ENCODE assay signal across 13 cellular contexts in genomic region chr3:197798863-197799262, GRCh38. TPM values are rescaled to one million over a fixed set of nuclear protein-coding genes. Genes with fewer than 3 reads are reported as not detected.
A peak's percentile ranks its signal among the peaks of the same experiment; 100 is the strongest.
DNase-seq lines count a peak whose midpoint lies in the region; ATAC-seq, FAIRE-seq and TF ChIP-seq lines count a peak whose summit lies in the region.
"Had no signal": no experiment of that assay in that cellular context is flagged by ENCODE, and none has a peak within 500 bp of the region (broad histone marks: within the 10 kb centered on the region; RNA-seq: fewer than 3 reads in every experiment).

No MANE protein-coding gene starts in this region.

- no peak for DNase-seq in GM12892 (ENCODE audit: insufficient read length)
- DNase-seq in chondrocyte (ENCODE audit: low spot score) = no peak
- no peak for DNase-seq in activated T-helper 2 cell treated with anti-CD3 and anti-CD28 coated beads, Interferon-gamma antibody, Interleukin-2, Interleukin-4, amounts not matched to agents 10 μg/mL and 5 μg/mL and 100 μg/mL, durations not matched to agents 14 hours and 24 hours and 36 hours (ENCODE audit: low spot score)
- DNase-seq in NCI-H1436 (lab: John Stamatoyannopoulos, UW) = no peak
- DNase-seq in SW 1271 (lab: John Stamatoyannopoulos, UW) = no peak
- DNase-seq in NOMO-1 (lab: John Stamatoyannopoulos, UW; ENCODE audit: unreplicated experiment in 2 of 2) = no peak
- DNase-seq: Caco-2, hippocampal formation, NCI-H1048, spleen had no signal

- peaks cover 79% of the 10 kb centered on the region for H3K4me1 Mint-ChIP-seq in chondrocyte (ENCODE audit: low read depth)
- H3K4me1 Mint-ChIP-seq in activated T-helper 2 cell treated with anti-CD3 and anti-CD28 coated beads, Interferon-gamma antibody, Interleukin-2, Interleukin-4, amounts not matched to agents 10 μg/mL and 5 μg/mL and 100 μg/mL, durations not matched to agents 14 hours and 24 hours and 36 hours (ENCODE audit: low read depth) = peaks cover 57% of the 10 kb centered on the region

- no peaks in the 10 kb centered on the region for H3K27me3 Mint-ChIP-seq in chondrocyte (ENCODE audit: low read depth)
- no peaks in the 10 kb centered on the region for H3K27me3 Mint-ChIP-seq in activated T-helper 2 cell treated with anti-CD3 and anti-CD28 coated beads, Interferon-gamma antibody, Interleukin-2, Interleukin-4, amounts not matched to agents 10 μg/mL and 5 μg/mL and 100 μg/mL, durations not matched to agents 14 hours and 24 hours and 36 hours (ENCODE audit: low read depth)

- TF ChIP-seq POLR2A in GM12892 (IDR thresholded peaks at IDR 0.05; ENCODE audit: low read depth, low read length) = no peak

- no peaks in the 10 kb centered on the region for H3K36me3 Mint-ChIP-seq in chondrocyte (ENCODE audit: low read depth)
- peaks cover 11% of the 10 kb centered on the region for H3K36me3 Mint-ChIP-seq in activated T-helper 2 cell treated with anti-CD3 and anti-CD28 coated beads, Interferon-gamma antibody, Interleukin-2, Interleukin-4, amounts not matched to agents 10 μg/mL and 5 μg/mL and 100 μg/mL, durations not matched to agents 14 hours and 24 hours and 36 hours (ENCODE audit: low read depth)

- intact Hi-C loops in activated T-helper 2 cell treated with anti-CD3 and anti-CD28 coated beads, Interferon-gamma antibody, Interleukin-2, Interleukin-4, amounts not matched to agents 10 μg/mL and 5 μg/mL and 100 μg/mL, durations not matched to agents 14 hours and 24 hours and 36 hours (cut with micrococcal nuclease) = loop anchor here (10.0 kb wide), 1 partner anchor 46 kb away; no protein-coding TSS in a partner anchor

- ATAC-seq in GM21447 (IDR thresholded peaks at IDR 0.05; ENCODE audit: unreplicated experiment) (peak; percentile 60), HG03196 (IDR thresholded peaks at IDR 0.05; ENCODE audit: unreplicated experiment) (peak; percentile 43)
- ATAC-seq: stimulated activated effector memory CD8-positive, alpha-beta T cell treated with anti-CD3 and anti-CD28 coated beads, Interleukin-12 subunit alpha, Interleukin-12 subunit beta, amount 100 ng/mL, for 72 hours had no signal

- FAIRE-seq in GM12892 (lab: Jason Lieb, UNC) = peak; percentile 85

- no peaks in the 10 kb centered on the region for H3K9me3 Mint-ChIP-seq in chondrocyte (ENCODE audit: low read depth)
- H3K9me3 Mint-ChIP-seq in activated T-helper 2 cell treated with anti-CD3 and anti-CD28 coated beads, Interferon-gamma antibody, Interleukin-2, Interleukin-4, amounts not matched to agents 10 μg/mL and 5 μg/mL and 100 μg/mL, durations not matched to agents 14 hours and 24 hours and 36 hours = no peaks in the 10 kb centered on the region
- H3K9me3 Mint-ChIP-seq: stimulated activated effector memory CD8-positive, alpha-beta T cell treated with anti-CD3 and anti-CD28 coated beads, Interleukin-12 subunit alpha, Interleukin-12 subunit beta, amount 100 ng/mL, for 72 hours had no signal

- peak overlapping the region; percentile 89 for H3K27ac Mint-ChIP-seq in chondrocyte (ENCODE audit: unreplicated experiment)
- H3K27ac Mint-ChIP-seq in activated T-helper 2 cell treated with anti-CD3 and anti-CD28 coated beads, Interferon-gamma antibody, Interleukin-2, Interleukin-4, amounts not matched to agents 10 μg/mL and 5 μg/mL and 100 μg/mL, durations not matched to agents 14 hours and 24 hours and 36 hours = no peak overlapping the region
- H3K27ac Mint-ChIP-seq: stimulated activated effector memory CD8-positive, alpha-beta T cell treated with anti-CD3 and anti-CD28 coated beads, Interleukin-12 subunit alpha, Interleukin-12 subunit beta, amount 100 ng/mL, for 72 hours had no signal

- H3K4me3 Mint-ChIP-seq in chondrocyte (ENCODE audit: unreplicated experiment) = no peak overlapping the region
- H3K4me3 Mint-ChIP-seq in activated T-helper 2 cell treated with anti-CD3 and anti-CD28 coated beads, Interferon-gamma antibody, Interleukin-2, Interleukin-4, amounts not matched to agents 10 μg/mL and 5 μg/mL and 100 μg/mL, durations not matched to agents 14 hours and 24 hours and 36 hours (ENCODE audit: low read depth) = no peak overlapping the region
- H3K4me3 Mint-ChIP-seq: stimulated activated effector memory CD8-positive, alpha-beta T cell treated with anti-CD3 and anti-CD28 coated beads, Interleukin-12 subunit alpha, Interleukin-12 subunit beta, amount 100 ng/mL, for 72 hours had no signal

- no peak for TF ChIP-seq CTCF in chondrocyte (IDR thresholded peaks at IDR 0.05)

RNA-seq across cellular contexts. Expression of gene LRCH3, which starts 7.8 kb away (rescaled TPM):
- 32.9 TPM for polyA plus RNA-seq in GM12892 (2012; ENCODE audit: missing spikeins)
- 41.7 to 59.9 TPM (median 49.8 TPM) in 3 replicates for total RNA-seq in chondrocyte
- 57.0 and 64.1 TPM in 2 replicates for total RNA-seq in activated T-helper 2 cell treated with anti-CD3 and anti-CD28 coated beads, Interferon-gamma antibody, Interleukin-2, Interleukin-4, amounts not matched to agents 10 μg/mL and 5 μg/mL and 100 μg/mL, durations not matched to agents 14 hours and 24 hours and 36 hours

RNA-seq across cellular contexts. Expression of gene FYTTD1, which starts 49.2 kb away (rescaled TPM):
- polyA plus RNA-seq in GM12892 (2012; ENCODE audit: missing spikeins) = 56.0 TPM
- 73.6 to 83.3 TPM (median 74.2 TPM) in 3 replicates for total RNA-seq in chondrocyte
- 57.5 and 63.0 TPM in 2 replicates for total RNA-seq in activated T-helper 2 cell treated with anti-CD3 and anti-CD28 coated beads, Interferon-gamma antibody, Interleukin-2, Interleukin-4, amounts not matched to agents 10 μg/mL and 5 μg/mL and 100 μg/mL, durations not matched to agents 14 hours and 24 hours and 36 hours
